In the genomic region with DNA sequence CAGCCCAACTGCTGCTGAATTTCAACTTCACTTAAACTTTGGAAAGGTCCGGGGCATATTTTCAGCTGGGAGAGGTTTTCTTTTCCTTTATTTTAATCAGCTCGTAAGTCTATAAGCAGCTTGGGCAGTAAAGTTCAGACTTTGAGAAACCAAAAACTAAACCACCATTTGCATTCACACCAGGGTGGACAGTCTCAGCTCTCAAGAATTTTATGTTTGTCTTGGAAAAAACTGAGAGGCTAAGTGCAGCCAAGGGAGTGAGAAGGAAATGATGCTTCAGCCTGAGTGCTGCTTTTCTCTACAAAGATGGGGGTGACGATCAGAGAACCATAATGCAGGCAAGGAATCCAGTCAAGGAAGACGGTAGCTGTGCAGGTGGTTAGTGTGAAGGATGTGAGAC, we compare ENCODE assay signal across 2 cellular contexts.
TF ChIP-seq lines count a peak whose summit lies in the region.

No MANE protein-coding gene starts in this region.

TF ChIP-seq in SK-N-SH, 30 proteins besides CTCF, POLR2A, EP300 and RAD21 (continued from another document):
- TF ChIP-seq FOSL2 (IDR thresholded peaks at IDR 0.05; ENCODE audit: borderline replicate concordance, low read depth), result 0 out of 2 replicates have a peak, but pooled peaks have one; percentile 2
- no peak for TF ChIP-seq FOXM1 (IDR thresholded peaks at IDR 0.05; ENCODE audit: low read depth)
- TF ChIP-seq, protein P1, sequence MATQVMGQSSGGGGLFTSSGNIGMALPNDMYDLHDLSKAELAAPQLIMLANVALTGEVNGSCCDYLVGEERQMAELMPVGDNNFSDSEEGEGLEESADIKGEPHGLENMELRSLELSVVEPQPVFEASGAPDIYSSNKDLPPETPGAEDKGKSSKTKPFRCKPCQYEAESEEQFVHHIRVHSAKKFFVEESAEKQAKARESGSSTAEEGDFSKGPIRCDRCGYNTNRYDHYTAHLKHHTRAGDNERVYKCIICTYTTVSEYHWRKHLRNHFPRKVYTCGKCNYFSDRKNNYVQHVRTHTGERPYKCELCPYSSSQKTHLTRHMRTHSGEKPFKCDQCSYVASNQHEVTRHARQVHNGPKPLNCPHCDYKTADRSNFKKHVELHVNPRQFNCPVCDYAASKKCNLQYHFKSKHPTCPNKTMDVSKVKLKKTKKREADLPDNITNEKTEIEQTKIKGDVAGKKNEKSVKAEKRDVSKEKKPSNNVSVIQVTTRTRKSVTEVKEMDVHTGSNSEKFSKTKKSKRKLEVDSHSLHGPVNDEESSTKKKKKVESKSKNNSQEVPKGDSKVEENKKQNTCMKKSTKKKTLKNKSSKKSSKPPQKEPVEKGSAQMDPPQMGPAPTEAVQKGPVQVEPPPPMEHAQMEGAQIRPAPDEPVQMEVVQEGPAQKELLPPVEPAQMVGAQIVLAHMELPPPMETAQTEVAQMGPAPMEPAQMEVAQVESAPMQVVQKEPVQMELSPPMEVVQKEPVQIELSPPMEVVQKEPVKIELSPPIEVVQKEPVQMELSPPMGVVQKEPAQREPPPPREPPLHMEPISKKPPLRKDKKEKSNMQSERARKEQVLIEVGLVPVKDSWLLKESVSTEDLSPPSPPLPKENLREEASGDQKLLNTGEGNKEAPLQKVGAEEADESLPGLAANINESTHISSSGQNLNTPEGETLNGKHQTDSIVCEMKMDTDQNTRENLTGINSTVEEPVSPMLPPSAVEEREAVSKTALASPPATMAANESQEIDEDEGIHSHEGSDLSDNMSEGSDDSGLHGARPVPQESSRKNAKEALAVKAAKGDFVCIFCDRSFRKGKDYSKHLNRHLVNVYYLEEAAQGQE (IDR thresholded peaks at IDR 0.05; ENCODE audit: low read depth, low read length), result no peak
TF ChIP-seq in SK-N-SH: peak in this region for 1.

TF ChIP-seq in SK-N-SH treated with all-trans-retinoic acid at 6 μM for 48 hours, 23 proteins besides CTCF, POLR2A, EP300 and RAD21 (continued from another document):
- TF ChIP-seq, protein P2, sequence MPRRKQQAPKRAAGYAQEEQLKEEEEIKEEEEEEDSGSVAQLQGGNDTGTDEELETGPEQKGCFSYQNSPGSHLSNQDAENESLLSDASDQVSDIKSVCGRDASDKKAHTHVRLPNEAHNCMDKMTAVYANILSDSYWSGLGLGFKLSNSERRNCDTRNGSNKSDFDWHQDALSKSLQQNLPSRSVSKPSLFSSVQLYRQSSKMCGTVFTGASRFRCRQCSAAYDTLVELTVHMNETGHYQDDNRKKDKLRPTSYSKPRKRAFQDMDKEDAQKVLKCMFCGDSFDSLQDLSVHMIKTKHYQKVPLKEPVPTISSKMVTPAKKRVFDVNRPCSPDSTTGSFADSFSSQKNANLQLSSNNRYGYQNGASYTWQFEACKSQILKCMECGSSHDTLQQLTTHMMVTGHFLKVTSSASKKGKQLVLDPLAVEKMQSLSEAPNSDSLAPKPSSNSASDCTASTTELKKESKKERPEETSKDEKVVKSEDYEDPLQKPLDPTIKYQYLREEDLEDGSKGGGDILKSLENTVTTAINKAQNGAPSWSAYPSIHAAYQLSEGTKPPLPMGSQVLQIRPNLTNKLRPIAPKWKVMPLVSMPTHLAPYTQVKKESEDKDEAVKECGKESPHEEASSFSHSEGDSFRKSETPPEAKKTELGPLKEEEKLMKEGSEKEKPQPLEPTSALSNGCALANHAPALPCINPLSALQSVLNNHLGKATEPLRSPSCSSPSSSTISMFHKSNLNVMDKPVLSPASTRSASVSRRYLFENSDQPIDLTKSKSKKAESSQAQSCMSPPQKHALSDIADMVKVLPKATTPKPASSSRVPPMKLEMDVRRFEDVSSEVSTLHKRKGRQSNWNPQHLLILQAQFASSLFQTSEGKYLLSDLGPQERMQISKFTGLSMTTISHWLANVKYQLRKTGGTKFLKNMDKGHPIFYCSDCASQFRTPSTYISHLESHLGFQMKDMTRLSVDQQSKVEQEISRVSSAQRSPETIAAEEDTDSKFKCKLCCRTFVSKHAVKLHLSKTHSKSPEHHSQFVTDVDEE (CRISPR knock-in tag; IDR thresholded peaks at IDR 0.05), result no peak
- TF ChIP-seq ZNF565 (CRISPR knock-in tag; conservative IDR thresholded peaks at IDR 0.05; ENCODE audit: low read depth) (no peak), ZNF8 (CRISPR knock-in tag; IDR thresholded peaks at IDR 0.05) (no peak), RARB (CRISPR knock-in tag; IDR thresholded peaks at IDR 0.05) (no peak), BACH2 (CRISPR knock-in tag; IDR thresholded peaks at IDR 0.05; ENCODE audit: borderline replicate concordance) (no peak), ARNTL (CRISPR knock-in tag; IDR thresholded peaks at IDR 0.05; ENCODE audit: borderline replicate concordance, low read depth) (no peak), GLIS3 (CRISPR knock-in tag; IDR thresholded peaks at IDR 0.05) (no peak), TOX (CRISPR knock-in tag; IDR thresholded peaks at IDR 0.05; ENCODE audit: borderline replicate concordance) (no peak), ZFP3 (CRISPR knock-in tag; IDR thresholded peaks at IDR 0.05) (no peak)
- TF ChIP-seq, protein P3, sequence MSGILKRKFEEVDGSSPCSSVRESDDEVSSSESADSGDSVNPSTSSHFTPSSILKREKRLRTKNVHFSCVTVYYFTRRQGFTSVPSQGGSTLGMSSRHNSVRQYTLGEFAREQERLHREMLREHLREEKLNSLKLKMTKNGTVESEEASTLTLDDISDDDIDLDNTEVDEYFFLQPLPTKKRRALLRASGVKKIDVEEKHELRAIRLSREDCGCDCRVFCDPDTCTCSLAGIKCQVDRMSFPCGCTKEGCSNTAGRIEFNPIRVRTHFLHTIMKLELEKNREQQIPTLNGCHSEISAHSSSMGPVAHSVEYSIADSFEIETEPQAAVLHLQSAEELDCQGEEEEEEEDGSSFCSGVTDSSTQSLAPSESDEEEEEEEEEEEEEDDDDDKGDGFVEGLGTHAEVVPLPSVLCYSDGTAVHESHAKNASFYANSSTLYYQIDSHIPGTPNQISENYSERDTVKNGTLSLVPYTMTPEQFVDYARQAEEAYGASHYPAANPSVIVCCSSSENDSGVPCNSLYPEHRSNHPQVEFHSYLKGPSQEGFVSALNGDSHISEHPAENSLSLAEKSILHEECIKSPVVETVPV (CRISPR knock-in tag; IDR thresholded peaks at IDR 0.05), result no peak
